20 cellular contexts compared by ENCODE assay signal in genomic region chr9:86714976-86715375, GRCh38.
DNase-seq lines count a peak whose midpoint lies in the region; ATAC-seq and TF ChIP-seq lines count a peak whose summit lies in the region.
"Had no signal": no experiment of that assay in that cellular context is flagged by ENCODE, and none has a peak within 500 bp of the region (broad histone marks: within the 10 kb centered on the region; RNA-seq: fewer than 3 reads in every experiment).

No MANE protein-coding gene starts in this region.

- 65 to 75% methylated on average over 3 to 4 of the region's 4 CpGs for WGBS in gastroesophageal sphincter (ENCODE audit: low coverage in 1 of 2), 2 donors

- H3K9me3 ChIP-seq in adipocyte (ENCODE audit: control insufficient read depth, low read length) (no peaks in the 10 kb centered on the region), gastroesophageal sphincter (no peaks in the 10 kb centered on the region)
- H3K9me3 ChIP-seq: mucosa of descending colon, tibial artery had no signal

- TF ChIP-seq CTCF in gastroesophageal sphincter (IDR thresholded peaks at IDR 0.05), result no peak
- TF ChIP-seq CTCF in mesothelial cell of epicardium (IDR thresholded peaks at IDR 0.05; ENCODE audit: unreplicated experiment), result no peak

- H3K4me3 ChIP-seq in adipocyte (ENCODE audit: low read length) (no peak overlapping the region), gastroesophageal sphincter (no peak overlapping the region), skeletal muscle cell (ENCODE audit: low read depth, low read length) (no peak overlapping the region)
- H3K4me3 ChIP-seq: mucosa of descending colon, tibial artery had no signal

- peak overlapping the region in 2 of 4 donors; percentile 3 to 23 for H3K27ac ChIP-seq in gastroesophageal sphincter
- H3K27ac ChIP-seq: tibial artery, WERI-Rb-1 had no signal

- H3K9ac ChIP-seq in adipocyte (ENCODE audit: low read length), result no peak overlapping the region

- H3K27me3 ChIP-seq in adipocyte (replicated peaks; ENCODE audit: control insufficient read depth, insufficient read depth, low read length) (no peaks in the 10 kb centered on the region), gastroesophageal sphincter (no peaks in the 10 kb centered on the region)
- H3K27me3 ChIP-seq: tibial artery had no signal

- DNase-seq in GM04504 (ENCODE audit: low read depth), result peak; percentile 80
- peak; percentile 64 for DNase-seq in adipocyte (ENCODE audit: low read depth)
- peak; percentile 91 for DNase-seq in skeletal muscle cell (ENCODE audit: low read depth)
- no peak for DNase-seq in mesothelial cell of epicardium (ENCODE audit: low spot score in 2 of 2, unreplicated experiment in 2 of 2)
- DNase-seq in NOMO-1 (lab: John Stamatoyannopoulos, UW; ENCODE audit: unreplicated experiment in 2 of 2), result no peak
- DNase-seq: activated CD4-positive, alpha-beta T cell treated with anti-CD3 and anti-CD28 coated beads, Interleukin-2, amount 50 U/mL, for 4 hours; left cardiac atrium; mucosa of descending colon; NCI-H1436; NCI-H526 treated with DMSO at 0.1 percent for 48 hours; OCI-M1; SIG-M5; stimulated activated naive B cell treated with anti-CD40 and anti-IgM and Interleukin-4, amounts not matched to agents 10 μg/mL and 1 μg/mL and 100 μg/mL, for 72 hours; T-helper 2 cell; tibial artery; WERI-Rb-1 had no signal

- H3K36me3 Mint-ChIP-seq in mesothelial cell of epicardium, result no peaks in the 10 kb centered on the region
- H3K36me3 Mint-ChIP-seq: stimulated activated naive B cell treated with anti-CD40 and anti-IgM and Interleukin-4, amounts not matched to agents 10 μg/mL and 1 μg/mL and 100 μg/mL, for 72 hours had no signal

- H3K27me3 Mint-ChIP-seq in mesothelial cell of epicardium (ENCODE audit: low read depth), result no peaks in the 10 kb centered on the region

- TF ChIP-seq POLR2A in gastroesophageal sphincter (IDR thresholded peaks at IDR 0.05), result no peak

- peaks cover 33% of the 10 kb centered on the region for H3K4me1 Mint-ChIP-seq in mesothelial cell of epicardium
- H3K4me1 Mint-ChIP-seq: B cell; stimulated activated naive B cell treated with anti-CD40 and anti-IgM and Interleukin-4, amounts not matched to agents 10 μg/mL and 1 μg/mL and 100 μg/mL, for 72 hours had no signal

- H3K9me3 Mint-ChIP-seq in mesothelial cell of epicardium, result no peaks in the 10 kb centered on the region

- ATAC-seq in gastroesophageal sphincter (peak; percentile 84), GM18861 (IDR thresholded peaks at IDR 0.05; ENCODE audit: unreplicated experiment) (no peak), GM18867 (IDR thresholded peaks at IDR 0.05; ENCODE audit: unreplicated experiment) (no peak)
- ATAC-seq: mucosa of descending colon; stimulated activated naive B cell treated with anti-CD40 and anti-IgM and Interleukin-4, amounts not matched to agents 10 μg/mL and 1 μg/mL and 100 μg/mL, for 72 hours had no signal

- H3K4me1 ChIP-seq in adipocyte (ENCODE audit: control insufficient read depth, insufficient read depth, low read length), result peaks cover 35% of the 10 kb centered on the region
- no peaks in the 10 kb centered on the region for H3K4me1 ChIP-seq in gastroesophageal sphincter
- H3K4me1 ChIP-seq: tibial artery had no signal

- H3K36me3 ChIP-seq in adipocyte (ENCODE audit: control insufficient read depth, insufficient read depth, low read length, severe bottlenecking), result no peaks in the 10 kb centered on the region
- H3K36me3 ChIP-seq in gastroesophageal sphincter, result no peaks in the 10 kb centered on the region
- H3K36me3 ChIP-seq: tibial artery, WERI-Rb-1 had no signal

- no peak overlapping the region for H3K4me3 Mint-ChIP-seq in mesothelial cell of epicardium
- H3K4me3 Mint-ChIP-seq: B cell; stimulated activated naive B cell treated with anti-CD40 and anti-IgM and Interleukin-4, amounts not matched to agents 10 μg/mL and 1 μg/mL and 100 μg/mL, for 72 hours had no signal

- no peak for TF ChIP-seq EP300 in gastroesophageal sphincter (IDR thresholded peaks at IDR 0.05)

- no peak overlapping the region for H3K27ac Mint-ChIP-seq in mesothelial cell of epicardium
- H3K27ac Mint-ChIP-seq: B cell; stimulated activated naive B cell treated with anti-CD40 and anti-IgM and Interleukin-4, amounts not matched to agents 10 μg/mL and 1 μg/mL and 100 μg/mL, for 72 hours had no signal

Comparison
In these comparisons a context has a peak if more than half of its experiments do, and no peak if none do; other contexts are left out.
1. DNase-seq: peak in GM04504 (single experiment), adipocyte (single experiment) and skeletal muscle cell (single experiment); none in mesothelial cell of epicardium (0 of 2) and NOMO-1 (0 of 2).